In the genomic region with DNA sequence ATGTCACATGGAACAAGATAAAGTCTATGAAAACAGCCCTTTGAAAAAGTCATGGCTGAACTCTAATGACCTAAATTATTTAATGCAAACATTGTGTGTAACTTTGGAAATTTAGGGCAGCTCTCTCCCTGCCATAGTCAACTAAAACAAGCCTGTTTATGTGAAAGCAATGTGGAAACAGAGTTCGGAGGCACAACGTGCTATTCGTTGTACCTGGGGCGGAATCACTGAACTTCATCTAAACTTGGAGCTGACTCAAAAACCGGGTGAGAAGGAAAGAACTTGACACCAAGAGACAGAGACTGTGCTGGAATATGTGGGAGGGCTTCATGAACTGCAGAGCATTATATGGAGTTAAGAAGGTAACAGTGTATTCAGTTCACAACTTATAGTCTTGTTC, we compare ENCODE assay signal across 26 cellular contexts.
DNase-seq lines count a peak whose midpoint lies in the region; ATAC-seq, FAIRE-seq and TF ChIP-seq lines count a peak whose summit lies in the region.
"Had no signal": no experiment of that assay in that cellular context is flagged by ENCODE, and none has a peak within 500 bp of the region (broad histone marks: within the 10 kb centered on the region; RNA-seq: fewer than 3 reads in every experiment).

No MANE protein-coding gene starts in this region.

- H3K27me3 ChIP-seq in HepG2 (ENCODE audit: control insufficient read depth in 1 of 2, insufficient read depth in 2 of 2, low read length in 2 of 2) (no peaks in the 10 kb centered on the region), right lobe of liver (peaks cover 0 to 3% of the 10 kb centered on the region in 2 donors)
- H3K27me3 ChIP-seq in BLaER1 treated with 17β-estradiol and CSF1 and Interleukin-3, amounts not matched to agents 10 nM and 100 nM = peaks cover 0 to 13% (median 0%) of the 10 kb centered on the region in 11 experiments; a peak in 4 of 22 replicates

- CTCF ChIA-PET in HepG2 (lab: Yijun Ruan, JAX; ENCODE audit: low intra/inter-chr PET ratio, low total read pairs) = no interaction called here

- 93% methylated on average over 5 of the region's 5 CpGs for WGBS in HepG2 (ENCODE audit: low lambda C conversion rate)
- WGBS in right lobe of liver (ENCODE audit: insufficient coverage, low coverage, low lambda C conversion rate, missing lambda C conversion rate) = 73% methylated on average over 5 of the region's 5 CpGs

- H3K9me3 Mint-ChIP-seq in nephron = peaks cover 8% of the 10 kb centered on the region

- H3K79me2 ChIP-seq in HepG2 (ENCODE audit: insufficient read depth, low read length) = no peaks in the 10 kb centered on the region

- no peak for DNase-seq in HepG2 (ENCODE audit: low spot score)
- no peak for DNase-seq in right lobe of liver
- DNase-seq in NCI-H524 (lab: John Stamatoyannopoulos, UW) = no peak
- no peak for DNase-seq in activated CD4-positive, alpha-beta T cell treated with anti-CD3 and anti-CD28 coated beads for 48 hours
- DNase-seq: 8988T; ACHN; BE2C; C1 segment of cervical spinal cord; CD4-positive, alpha-beta memory T cell; CD4-positive, CD25-positive, alpha-beta regulatory T cell; CD8-positive, alpha-beta memory T cell; COR-L47; DMS 273 treated with DMSO at 0.1 percent for 48 hours; DMS153; DMS79; DND-41; EL; GDM1 had no signal

- no peak for TF ChIP-seq POLR2A in HepG2 (IDR thresholded peaks at IDR 0.05; ENCODE audit: insufficient read depth in 1 of 2, low read depth in 2 of 2, low read length in 2 of 2)
- TF ChIP-seq POLR2A in right lobe of liver (IDR thresholded peaks at IDR 0.05) = no peak

- peaks cover 4% of the 10 kb centered on the region for H3K36me3 Mint-ChIP-seq in nephron (ENCODE audit: low read depth)
- H3K36me3 Mint-ChIP-seq: CD14-positive monocyte; CD4-positive, alpha-beta memory T cell; CD4-positive, CD25-positive, alpha-beta regulatory T cell; CD8-positive, alpha-beta memory T cell had no signal

- H3K4me2 ChIP-seq in HepG2 (ENCODE audit: low read depth, low read length) = no peak overlapping the region
- H3K4me2 ChIP-seq in BLaER1 treated with 17β-estradiol and CSF1 and Interleukin-3, amounts not matched to agents 10 nM and 100 nM = peak overlapping the region in 9 of 11 experiments; percentile 48 to 80 (median 67); a peak in 15 of 22 replicates

- peak overlapping the region; percentile 25; the same call in 1 of the 2 replicates for H3K9ac ChIP-seq in HepG2 (ENCODE audit: insufficient read depth, low read depth, low read length)
- H3K9ac ChIP-seq in BLaER1 treated with 17β-estradiol and CSF1 and Interleukin-3, amounts not matched to agents 10 nM and 100 nM = no peak overlapping the region

- no peaks in the 10 kb centered on the region for H3K36me3 ChIP-seq in HepG2 (replicated peaks in 1 of 2; ENCODE audit: control insufficient read depth in 1 of 2, insufficient read depth in 2 of 2, low read length in 2 of 2)
- H3K36me3 ChIP-seq in right lobe of liver = no peaks in the 10 kb centered on the region
- H3K36me3 ChIP-seq in BLaER1 treated with 17β-estradiol and CSF1 and Interleukin-3, amounts not matched to agents 10 nM and 100 nM = peaks cover 0 to 4% (median 0%) of the 10 kb centered on the region in 11 experiments; a peak in 1 of 22 replicates
- H3K36me3 ChIP-seq: BE2C had no signal

- H3K4me3 ChIP-seq in HepG2 (replicated peaks in 1 of 3; ENCODE audit: insufficient read depth in 1 of 3, low read depth in 2 of 3, low read length in 3 of 3) (no peak overlapping the region), right lobe of liver (no peak overlapping the region)
- H3K4me3 ChIP-seq in BLaER1 treated with 17β-estradiol and CSF1 and Interleukin-3, amounts not matched to agents 10 nM and 100 nM = no peak overlapping the region
- H3K4me3 ChIP-seq: GM12878 had no signal

- FAIRE-seq in HepG2 (lab: Jason Lieb, UNC) = peak; percentile 4
- FAIRE-seq: A204.1, GM12878, GM12892, GM18507 had no signal

- H3K4me1 ChIP-seq in HepG2 (ENCODE audit: insufficient read depth, low read length) (peaks cover 80% of the 10 kb centered on the region), right lobe of liver (peaks cover 0 to 10% (median 0%) of the 10 kb centered on the region in 4 donors)
- peaks cover 15 to 44% (median 35%) of the 10 kb centered on the region in 10 experiments for H3K4me1 ChIP-seq in BLaER1 treated with 17β-estradiol and CSF1 and Interleukin-3, amounts not matched to agents 10 nM and 100 nM
- H3K4me1 ChIP-seq: BE2C had no signal

- TF ChIP-seq CTCF in HepG2 (CRISPR knock-in tag; IDR thresholded peaks at IDR 0.05) (no peak), right lobe of liver (IDR thresholded peaks at IDR 0.05) (no peak), nephron (IDR thresholded peaks at IDR 0.05; ENCODE audit: unreplicated experiment in 3 of 3) (no peak)

- BruUV-seq in HepG2 (replicated peaks; lab: Mats Ljungman, UMichigan) = no TSS peak

- H3K27me3 Mint-ChIP-seq in nephron (ENCODE audit: low read depth) = no peaks in the 10 kb centered on the region
- H3K27me3 Mint-ChIP-seq: CD4-positive, alpha-beta memory T cell; CD4-positive, CD25-positive, alpha-beta regulatory T cell; CD8-positive, alpha-beta memory T cell had no signal

- no peaks in the 10 kb centered on the region for H4K20me1 ChIP-seq in HepG2 (ENCODE audit: insufficient read depth, low read length)
- no peaks in the 10 kb centered on the region for H4K20me1 ChIP-seq in BLaER1 treated with 17β-estradiol and CSF1 and Interleukin-3, amounts not matched to agents 10 nM and 100 nM

- intact Hi-C loops in HepG2 (cut with micrococcal nuclease; ENCODE audit: unreplicated experiment) (loop anchor here (5.0 to 10.0 kb wide), 2 partner anchors 284 to 912 kb away; a partner anchor contains a TSS), right lobe of liver (cut with DNase I) (no loop called here)

- H3K4me1 Mint-ChIP-seq in nephron = peaks cover 35% of the 10 kb centered on the region
- H3K4me1 Mint-ChIP-seq: CD4-positive, alpha-beta memory T cell; CD4-positive, CD25-positive, alpha-beta regulatory T cell; CD8-positive, alpha-beta memory T cell had no signal

- ATAC-seq in HepG2 (no peak), right lobe of liver (no peak), GM21576 (IDR thresholded peaks at IDR 0.05; ENCODE audit: unreplicated experiment) (no peak)
- ATAC-seq: GM12878 had no signal

- POLR2A ChIA-PET in HepG2 (lab: Yijun Ruan, JAX) = interaction anchor here (1.0 to 3.0 kb wide), 2 partner anchors 10 to 913 kb away, joined by 3 to 15 read pairs; a partner anchor contains a TSS

- H3K9me3 ChIP-seq in HepG2 (ENCODE audit: low read length) (peaks cover 15% of the 10 kb centered on the region), right lobe of liver (no peaks in the 10 kb centered on the region)
- peaks cover 16 to 31% (median 25%) of the 10 kb centered on the region in 11 experiments for H3K9me3 ChIP-seq in BLaER1 treated with 17β-estradiol and CSF1 and Interleukin-3, amounts not matched to agents 10 nM and 100 nM (replicated peaks in 1 of 11)
- H3K9me3 ChIP-seq: BE2C had no signal

- TF ChIP-seq EP300 in HepG2 (IDR thresholded peaks at IDR 0.05; ENCODE audit: low read depth in 2 of 2, low read length in 2 of 2) = no peak
- no peak for TF ChIP-seq EP300 in HepG2 (CRISPR knock-in tag; IDR thresholded peaks at IDR 0.05; ENCODE audit: borderline replicate concordance)

- H3K27ac ChIP-seq in HepG2 (ENCODE audit: extremely low read length, insufficient read depth, low read length) (peak overlapping the region; percentile 90), right lobe of liver (no peak overlapping the region)
- peak overlapping the region in 1 of 11 experiments; percentile 67; a peak in 1 of 22 replicates for H3K27ac ChIP-seq in BLaER1 treated with 17β-estradiol and CSF1 and Interleukin-3, amounts not matched to agents 10 nM and 100 nM

- in situ Hi-C loops in HepG2 (cut with HindIII; ENCODE audit: extremely low pct_ligation_motif_present, low pct_unique_long_range_greater_than_20kb) = loop anchor here (10.0 kb wide), 1 partner anchor 804 kb away; a partner anchor contains a TSS

- H2AFZ ChIP-seq in HepG2 (ENCODE audit: low read length) = no peak overlapping the region

- H3K4me3 Mint-ChIP-seq in nephron = no peak overlapping the region
- H3K4me3 Mint-ChIP-seq: CD14-positive monocyte; CD4-positive, alpha-beta memory T cell; CD4-positive, CD25-positive, alpha-beta regulatory T cell; CD8-positive, alpha-beta memory T cell had no signal

- H3K27ac Mint-ChIP-seq in nephron = peak overlapping the region; percentile 70 to 96 (median 86)
- H3K27ac Mint-ChIP-seq: CD14-positive monocyte; CD4-positive, alpha-beta memory T cell; CD4-positive, CD25-positive, alpha-beta regulatory T cell; CD8-positive, alpha-beta memory T cell had no signal

- TF ChIP-seq RAD21 in HepG2 (CRISPR knock-in tag; IDR thresholded peaks at IDR 0.05) = no peak

TF ChIP-seq in HepG2, 621 proteins besides CTCF, POLR2A, EP300 and RAD21 (continues in another document):
- TF ChIP-seq, protein P1, sequence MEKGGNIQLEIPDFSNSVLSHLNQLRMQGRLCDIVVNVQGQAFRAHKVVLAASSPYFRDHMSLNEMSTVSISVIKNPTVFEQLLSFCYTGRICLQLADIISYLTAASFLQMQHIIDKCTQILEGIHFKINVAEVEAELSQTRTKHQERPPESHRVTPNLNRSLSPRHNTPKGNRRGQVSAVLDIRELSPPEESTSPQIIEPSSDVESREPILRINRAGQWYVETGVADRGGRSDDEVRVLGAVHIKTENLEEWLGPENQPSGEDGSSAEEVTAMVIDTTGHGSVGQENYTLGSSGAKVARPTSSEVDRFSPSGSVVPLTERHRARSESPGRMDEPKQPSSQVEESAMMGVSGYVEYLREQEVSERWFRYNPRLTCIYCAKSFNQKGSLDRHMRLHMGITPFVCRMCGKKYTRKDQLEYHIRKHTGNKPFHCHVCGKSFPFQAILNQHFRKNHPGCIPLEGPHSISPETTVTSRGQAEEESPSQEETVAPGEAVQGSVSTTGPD (CRISPR knock-in tag; IDR thresholded peaks at IDR 0.05) = no peak
- no peak for TF ChIP-seq SCMH1 (CRISPR knock-in tag; IDR thresholded peaks at IDR 0.05; ENCODE audit: borderline replicate concordance)
